ENCODE assay signal across 1 cellular context in the genomic region with DNA sequence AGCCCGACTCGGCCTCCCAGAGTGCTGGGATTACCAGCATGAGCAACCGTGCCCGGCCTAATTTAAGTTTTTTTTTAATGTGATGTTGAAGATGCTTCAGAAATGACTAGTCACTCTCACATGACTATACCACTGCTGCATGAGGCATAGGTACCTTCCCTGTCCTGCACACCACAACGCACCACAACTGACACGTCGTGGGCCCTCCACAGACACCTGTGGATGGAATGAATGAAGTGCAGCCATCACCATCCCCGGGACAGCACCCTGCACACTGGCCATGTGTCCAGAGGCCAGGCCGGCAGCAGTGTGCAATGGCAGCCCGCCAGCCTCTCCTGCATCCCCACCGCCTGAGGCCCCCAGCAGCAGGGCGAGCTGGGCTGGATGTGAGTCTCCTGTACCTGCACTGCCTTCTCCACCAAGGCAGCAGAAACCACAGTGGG.
TF ChIP-seq lines count a peak whose summit lies in the region.

No MANE protein-coding gene starts in this region.

TF ChIP-seq in GM12878, 131 proteins besides CTCF, POLR2A, EP300 and RAD21 (continued from another document and continues in another):
- TF ChIP-seq TCF7 (IDR thresholded peaks at IDR 0.05; ENCODE audit: borderline replicate concordance) (0 out of 2 replicates have a peak, but pooled peaks have one; percentile 64), MEF2B (IDR thresholded peaks at IDR 0.05; ENCODE audit: partially characterized antibody, poor library complexity, severe bottlenecking) (peak; percentile 63), RCOR1 (conservative IDR thresholded peaks at IDR 0.05; ENCODE audit: low read depth, low read length) (no peak), ETV6 (conservative IDR thresholded peaks at IDR 0.05 in 1 of 2, IDR thresholded peaks at IDR 0.05 in 1 of 2; ENCODE audit: borderline replicate concordance in 1 of 2, low read depth in 1 of 2) (peak in 1 of 2 experiments; percentile 82; a peak in 2 of 4 replicates), CBX5 (IDR thresholded peaks at IDR 0.05; ENCODE audit: low read depth) (peak; percentile 57; the same call in 1 of the 2 replicates), DPF2 (IDR thresholded peaks at IDR 0.05) (peak; percentile 94), KAT2A (conservative IDR thresholded peaks at IDR 0.05; ENCODE audit: control insufficient read depth, low read depth, low read length) (no peak), HDAC2 (IDR thresholded peaks at IDR 0.05) (0 out of 2 replicates have a peak, but pooled peaks have one; percentile 74), POLR2AphosphoS2 (IDR thresholded peaks at IDR 0.05; ENCODE audit: low read depth, low read length) (no peak), YBX1 (IDR thresholded peaks at IDR 0.05) (no peak), PAX5 (IDR thresholded peaks at IDR 0.05; ENCODE audit: borderline replicate concordance, low read depth, low read length) (peak; percentile 93), STAT3 (IDR thresholded peaks at IDR 0.05; ENCODE audit: low read depth, low read length) (no peak), SPI1 (IDR thresholded peaks at IDR 0.05; ENCODE audit: borderline replicate concordance, insufficient read depth, low read depth, low read length) (no peak), HDGF (IDR thresholded peaks at IDR 0.05) (no peak; the same call in none of the 2 replicates), JUND (IDR thresholded peaks at IDR 0.05; ENCODE audit: low read depth, low read length) (peak; percentile 95), TCF3 (IDR thresholded peaks at IDR 0.05; ENCODE audit: borderline replicate concordance, insufficient read depth, low read depth, low read length) (peak; percentile 89), PML (IDR thresholded peaks at IDR 0.05; ENCODE audit: low read length) (no peak; the same call in 1 of the 2 replicates), CREB1 (IDR thresholded peaks at IDR 0.05; ENCODE audit: low read depth) (peak; percentile 65), SIX5 (IDR thresholded peaks at IDR 0.05; ENCODE audit: low read depth, low read length, severe bottlenecking) (no peak), TCF12 (IDR thresholded peaks at IDR 0.05; ENCODE audit: low read depth, low read length) (peak; percentile 93), SMAD1 (IDR thresholded peaks at IDR 0.05; ENCODE audit: low read depth, partially characterized antibody) (no peak), MTA3 (IDR thresholded peaks at IDR 0.05; ENCODE audit: borderline replicate concordance, low read length) (no peak), YY1 (IDR thresholded peaks at IDR 0.05; ENCODE audit: low read depth, low read length) (no peak), TBL1XR1 (IDR thresholded peaks at IDR 0.05; ENCODE audit: low read depth, low read length) (peak; percentile 54; the same call in 1 of the 2 replicates), SMARCA5 (IDR thresholded peaks at IDR 0.05) (peak; percentile 47), NR2C1 (IDR thresholded peaks at IDR 0.05) (no peak), FOXK2 (IDR thresholded peaks at IDR 0.05) (no peak), RB1 (IDR thresholded peaks at IDR 0.05; ENCODE audit: borderline replicate concordance) (no peak; the same call in 1 of the 2 replicates), IKZF1 (conservative IDR thresholded peaks at IDR 0.05) (peak; percentile 93), ZNF24 (IDR thresholded peaks at IDR 0.05) (peak; percentile 99), NFXL1 (IDR thresholded peaks at IDR 0.05; ENCODE audit: borderline replicate concordance) (no peak), PAX8 (IDR thresholded peaks at IDR 0.05) (no peak), POU2F2 (IDR thresholded peaks at IDR 0.05; ENCODE audit: borderline replicate concordance, low read depth, low read length) (peak; percentile 50; the same call in 1 of the 3 replicates), LARP7 (IDR thresholded peaks at IDR 0.05) (no peak)
- TF ChIP-seq, protein P1, sequence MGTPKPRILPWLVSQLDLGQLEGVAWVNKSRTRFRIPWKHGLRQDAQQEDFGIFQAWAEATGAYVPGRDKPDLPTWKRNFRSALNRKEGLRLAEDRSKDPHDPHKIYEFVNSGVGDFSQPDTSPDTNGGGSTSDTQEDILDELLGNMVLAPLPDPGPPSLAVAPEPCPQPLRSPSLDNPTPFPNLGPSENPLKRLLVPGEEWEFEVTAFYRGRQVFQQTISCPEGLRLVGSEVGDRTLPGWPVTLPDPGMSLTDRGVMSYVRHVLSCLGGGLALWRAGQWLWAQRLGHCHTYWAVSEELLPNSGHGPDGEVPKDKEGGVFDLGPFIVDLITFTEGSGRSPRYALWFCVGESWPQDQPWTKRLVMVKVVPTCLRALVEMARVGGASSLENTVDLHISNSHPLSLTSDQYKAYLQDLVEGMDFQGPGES (IDR thresholded peaks at IDR 0.05): no peak
- TF ChIP-seq, protein P2, sequence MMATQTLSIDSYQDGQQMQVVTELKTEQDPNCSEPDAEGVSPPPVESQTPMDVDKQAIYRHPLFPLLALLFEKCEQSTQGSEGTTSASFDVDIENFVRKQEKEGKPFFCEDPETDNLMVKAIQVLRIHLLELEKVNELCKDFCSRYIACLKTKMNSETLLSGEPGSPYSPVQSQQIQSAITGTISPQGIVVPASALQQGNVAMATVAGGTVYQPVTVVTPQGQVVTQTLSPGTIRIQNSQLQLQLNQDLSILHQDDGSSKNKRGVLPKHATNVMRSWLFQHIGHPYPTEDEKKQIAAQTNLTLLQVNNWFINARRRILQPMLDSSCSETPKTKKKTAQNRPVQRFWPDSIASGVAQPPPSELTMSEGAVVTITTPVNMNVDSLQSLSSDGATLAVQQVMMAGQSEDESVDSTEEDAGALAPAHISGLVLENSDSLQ (IDR thresholded peaks at IDR 0.05): peak; percentile 55; the same call in 1 of the 2 replicates
- TF ChIP-seq, protein P3, sequence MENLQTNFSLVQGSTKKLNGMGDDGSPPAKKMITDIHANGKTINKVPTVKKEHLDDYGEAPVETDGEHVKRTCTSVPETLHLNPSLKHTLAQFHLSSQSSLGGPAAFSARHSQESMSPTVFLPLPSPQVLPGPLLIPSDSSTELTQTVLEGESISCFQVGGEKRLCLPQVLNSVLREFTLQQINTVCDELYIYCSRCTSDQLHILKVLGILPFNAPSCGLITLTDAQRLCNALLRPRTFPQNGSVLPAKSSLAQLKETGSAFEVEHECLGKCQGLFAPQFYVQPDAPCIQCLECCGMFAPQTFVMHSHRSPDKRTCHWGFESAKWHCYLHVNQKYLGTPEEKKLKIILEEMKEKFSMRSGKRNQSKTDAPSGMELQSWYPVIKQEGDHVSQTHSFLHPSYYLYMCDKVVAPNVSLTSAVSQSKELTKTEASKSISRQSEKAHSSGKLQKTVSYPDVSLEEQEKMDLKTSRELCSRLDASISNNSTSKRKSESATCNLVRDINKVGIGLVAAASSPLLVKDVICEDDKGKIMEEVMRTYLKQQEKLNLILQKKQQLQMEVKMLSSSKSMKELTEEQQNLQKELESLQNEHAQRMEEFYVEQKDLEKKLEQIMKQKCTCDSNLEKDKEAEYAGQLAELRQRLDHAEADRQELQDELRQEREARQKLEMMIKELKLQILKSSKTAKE (IDR thresholded peaks at IDR 0.05; ENCODE audit: low read depth, poor library complexity, severe bottlenecking): peak; percentile 87
- TF ChIP-seq, protein P4, sequence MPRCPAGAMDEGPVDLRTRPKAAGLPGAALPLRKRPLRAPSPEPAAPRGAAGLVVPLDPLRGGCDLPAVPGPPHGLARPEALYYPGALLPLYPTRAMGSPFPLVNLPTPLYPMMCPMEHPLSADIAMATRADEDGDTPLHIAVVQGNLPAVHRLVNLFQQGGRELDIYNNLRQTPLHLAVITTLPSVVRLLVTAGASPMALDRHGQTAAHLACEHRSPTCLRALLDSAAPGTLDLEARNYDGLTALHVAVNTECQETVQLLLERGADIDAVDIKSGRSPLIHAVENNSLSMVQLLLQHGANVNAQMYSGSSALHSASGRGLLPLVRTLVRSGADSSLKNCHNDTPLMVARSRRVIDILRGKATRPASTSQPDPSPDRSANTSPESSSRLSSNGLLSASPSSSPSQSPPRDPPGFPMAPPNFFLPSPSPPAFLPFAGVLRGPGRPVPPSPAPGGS (IDR thresholded peaks at IDR 0.05; ENCODE audit: borderline replicate concordance, insufficient read depth, low read depth, low read length, poor library complexity, severe bottlenecking): peak; percentile 78
- TF ChIP-seq, protein P5, sequence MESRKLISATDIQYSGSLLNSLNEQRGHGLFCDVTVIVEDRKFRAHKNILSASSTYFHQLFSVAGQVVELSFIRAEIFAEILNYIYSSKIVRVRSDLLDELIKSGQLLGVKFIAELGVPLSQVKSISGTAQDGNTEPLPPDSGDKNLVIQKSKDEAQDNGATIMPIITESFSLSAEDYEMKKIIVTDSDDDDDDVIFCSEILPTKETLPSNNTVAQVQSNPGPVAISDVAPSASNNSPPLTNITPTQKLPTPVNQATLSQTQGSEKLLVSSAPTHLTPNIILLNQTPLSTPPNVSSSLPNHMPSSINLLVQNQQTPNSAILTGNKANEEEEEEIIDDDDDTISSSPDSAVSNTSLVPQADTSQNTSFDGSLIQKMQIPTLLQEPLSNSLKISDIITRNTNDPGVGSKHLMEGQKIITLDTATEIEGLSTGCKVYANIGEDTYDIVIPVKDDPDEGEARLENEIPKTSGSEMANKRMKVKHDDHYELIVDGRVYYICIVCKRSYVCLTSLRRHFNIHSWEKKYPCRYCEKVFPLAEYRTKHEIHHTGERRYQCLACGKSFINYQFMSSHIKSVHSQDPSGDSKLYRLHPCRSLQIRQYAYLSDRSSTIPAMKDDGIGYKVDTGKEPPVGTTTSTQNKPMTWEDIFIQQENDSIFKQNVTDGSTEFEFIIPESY (IDR thresholded peaks at IDR 0.05): no peak
- TF ChIP-seq, protein P6, sequence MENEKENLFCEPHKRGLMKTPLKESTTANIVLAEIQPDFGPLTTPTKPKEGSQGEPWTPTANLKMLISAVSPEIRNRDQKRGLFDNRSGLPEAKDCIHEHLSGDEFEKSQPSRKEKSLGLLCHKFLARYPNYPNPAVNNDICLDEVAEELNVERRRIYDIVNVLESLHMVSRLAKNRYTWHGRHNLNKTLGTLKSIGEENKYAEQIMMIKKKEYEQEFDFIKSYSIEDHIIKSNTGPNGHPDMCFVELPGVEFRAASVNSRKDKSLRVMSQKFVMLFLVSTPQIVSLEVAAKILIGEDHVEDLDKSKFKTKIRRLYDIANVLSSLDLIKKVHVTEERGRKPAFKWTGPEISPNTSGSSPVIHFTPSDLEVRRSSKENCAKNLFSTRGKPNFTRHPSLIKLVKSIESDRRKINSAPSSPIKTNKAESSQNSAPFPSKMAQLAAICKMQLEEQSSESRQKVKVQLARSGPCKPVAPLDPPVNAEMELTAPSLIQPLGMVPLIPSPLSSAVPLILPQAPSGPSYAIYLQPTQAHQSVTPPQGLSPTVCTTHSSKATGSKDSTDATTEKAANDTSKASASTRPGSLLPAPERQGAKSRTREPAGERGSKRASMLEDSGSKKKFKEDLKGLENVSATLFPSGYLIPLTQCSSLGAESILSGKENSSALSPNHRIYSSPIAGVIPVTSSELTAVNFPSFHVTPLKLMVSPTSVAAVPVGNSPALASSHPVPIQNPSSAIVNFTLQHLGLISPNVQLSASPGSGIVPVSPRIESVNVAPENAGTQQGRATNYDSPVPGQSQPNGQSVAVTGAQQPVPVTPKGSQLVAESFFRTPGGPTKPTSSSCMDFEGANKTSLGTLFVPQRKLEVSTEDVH (IDR thresholded peaks at IDR 0.05; ENCODE audit: low read depth, partially characterized antibody): no peak
- TF ChIP-seq, protein P7, sequence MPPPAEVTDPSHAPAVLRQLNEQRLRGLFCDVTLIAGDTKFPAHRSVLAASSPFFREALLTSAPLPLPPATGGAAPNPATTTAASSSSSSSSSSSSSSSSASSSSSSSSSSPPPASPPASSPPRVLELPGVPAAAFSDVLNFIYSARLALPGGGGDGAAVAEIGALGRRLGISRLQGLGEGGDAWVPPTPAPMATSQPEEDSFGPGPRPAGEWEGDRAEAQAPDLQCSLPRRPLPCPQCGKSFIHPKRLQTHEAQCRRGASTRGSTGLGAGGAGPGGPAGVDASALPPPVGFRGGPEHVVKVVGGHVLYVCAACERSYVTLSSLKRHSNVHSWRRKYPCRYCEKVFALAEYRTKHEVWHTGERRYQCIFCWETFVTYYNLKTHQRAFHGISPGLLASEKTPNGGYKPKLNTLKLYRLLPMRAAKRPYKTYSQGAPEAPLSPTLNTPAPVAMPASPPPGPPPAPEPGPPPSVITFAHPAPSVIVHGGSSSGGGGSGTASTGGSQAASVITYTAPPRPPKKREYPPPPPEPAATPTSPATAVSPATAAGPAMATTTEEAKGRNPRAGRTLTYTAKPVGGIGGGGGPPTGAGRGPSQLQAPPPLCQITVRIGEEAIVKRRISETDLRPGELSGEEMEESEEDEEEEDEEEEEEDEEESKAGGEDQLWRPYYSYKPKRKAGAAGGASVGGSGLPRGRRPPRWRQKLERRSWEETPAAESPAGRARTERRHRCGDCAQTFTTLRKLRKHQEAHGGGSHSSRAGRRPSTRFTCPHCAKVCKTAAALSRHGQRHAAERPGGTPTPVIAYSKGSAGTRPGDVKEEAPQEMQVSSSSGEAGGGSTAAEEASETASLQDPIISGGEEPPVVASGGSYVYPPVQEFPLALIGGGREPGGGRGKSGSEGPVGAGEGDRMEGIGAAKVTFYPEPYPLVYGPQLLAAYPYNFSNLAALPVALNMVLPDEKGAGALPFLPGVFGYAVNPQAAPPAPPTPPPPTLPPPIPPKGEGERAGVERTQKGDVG (CRISPR knock-in tag; IDR thresholded peaks at IDR 0.05): no peak
- TF ChIP-seq, protein P8, sequence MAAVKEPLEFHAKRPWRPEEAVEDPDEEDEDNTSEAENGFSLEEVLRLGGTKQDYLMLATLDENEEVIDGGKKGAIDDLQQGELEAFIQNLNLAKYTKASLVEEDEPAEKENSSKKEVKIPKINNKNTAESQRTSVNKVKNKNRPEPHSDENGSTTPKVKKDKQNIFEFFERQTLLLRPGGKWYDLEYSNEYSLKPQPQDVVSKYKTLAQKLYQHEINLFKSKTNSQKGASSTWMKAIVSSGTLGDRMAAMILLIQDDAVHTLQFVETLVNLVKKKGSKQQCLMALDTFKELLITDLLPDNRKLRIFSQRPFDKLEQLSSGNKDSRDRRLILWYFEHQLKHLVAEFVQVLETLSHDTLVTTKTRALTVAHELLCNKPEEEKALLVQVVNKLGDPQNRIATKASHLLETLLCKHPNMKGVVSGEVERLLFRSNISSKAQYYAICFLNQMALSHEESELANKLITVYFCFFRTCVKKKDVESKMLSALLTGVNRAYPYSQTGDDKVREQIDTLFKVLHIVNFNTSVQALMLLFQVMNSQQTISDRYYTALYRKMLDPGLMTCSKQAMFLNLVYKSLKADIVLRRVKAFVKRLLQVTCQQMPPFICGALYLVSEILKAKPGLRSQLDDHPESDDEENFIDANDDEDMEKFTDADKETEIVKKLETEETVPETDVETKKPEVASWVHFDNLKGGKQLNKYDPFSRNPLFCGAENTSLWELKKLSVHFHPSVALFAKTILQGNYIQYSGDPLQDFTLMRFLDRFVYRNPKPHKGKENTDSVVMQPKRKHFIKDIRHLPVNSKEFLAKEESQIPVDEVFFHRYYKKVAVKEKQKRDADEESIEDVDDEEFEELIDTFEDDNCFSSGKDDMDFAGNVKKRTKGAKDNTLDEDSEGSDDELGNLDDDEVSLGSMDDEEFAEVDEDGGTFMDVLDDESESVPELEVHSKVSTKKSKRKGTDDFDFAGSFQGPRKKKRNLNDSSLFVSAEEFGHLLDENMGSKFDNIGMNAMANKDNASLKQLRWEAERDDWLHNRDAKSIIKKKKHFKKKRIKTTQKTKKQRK (IDR thresholded peaks at IDR 0.05; ENCODE audit: low read depth, low read length): no peak
- TF ChIP-seq, protein P9, sequence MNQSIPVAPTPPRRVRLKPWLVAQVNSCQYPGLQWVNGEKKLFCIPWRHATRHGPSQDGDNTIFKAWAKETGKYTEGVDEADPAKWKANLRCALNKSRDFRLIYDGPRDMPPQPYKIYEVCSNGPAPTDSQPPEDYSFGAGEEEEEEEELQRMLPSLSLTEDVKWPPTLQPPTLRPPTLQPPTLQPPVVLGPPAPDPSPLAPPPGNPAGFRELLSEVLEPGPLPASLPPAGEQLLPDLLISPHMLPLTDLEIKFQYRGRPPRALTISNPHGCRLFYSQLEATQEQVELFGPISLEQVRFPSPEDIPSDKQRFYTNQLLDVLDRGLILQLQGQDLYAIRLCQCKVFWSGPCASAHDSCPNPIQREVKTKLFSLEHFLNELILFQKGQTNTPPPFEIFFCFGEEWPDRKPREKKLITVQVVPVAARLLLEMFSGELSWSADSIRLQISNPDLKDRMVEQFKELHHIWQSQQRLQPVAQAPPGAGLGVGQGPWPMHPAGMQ (IDR thresholded peaks at IDR 0.05; ENCODE audit: borderline replicate concordance): no peak
